Comparison of ENCODE assay signal across 8 cellular contexts in the genomic region with DNA sequence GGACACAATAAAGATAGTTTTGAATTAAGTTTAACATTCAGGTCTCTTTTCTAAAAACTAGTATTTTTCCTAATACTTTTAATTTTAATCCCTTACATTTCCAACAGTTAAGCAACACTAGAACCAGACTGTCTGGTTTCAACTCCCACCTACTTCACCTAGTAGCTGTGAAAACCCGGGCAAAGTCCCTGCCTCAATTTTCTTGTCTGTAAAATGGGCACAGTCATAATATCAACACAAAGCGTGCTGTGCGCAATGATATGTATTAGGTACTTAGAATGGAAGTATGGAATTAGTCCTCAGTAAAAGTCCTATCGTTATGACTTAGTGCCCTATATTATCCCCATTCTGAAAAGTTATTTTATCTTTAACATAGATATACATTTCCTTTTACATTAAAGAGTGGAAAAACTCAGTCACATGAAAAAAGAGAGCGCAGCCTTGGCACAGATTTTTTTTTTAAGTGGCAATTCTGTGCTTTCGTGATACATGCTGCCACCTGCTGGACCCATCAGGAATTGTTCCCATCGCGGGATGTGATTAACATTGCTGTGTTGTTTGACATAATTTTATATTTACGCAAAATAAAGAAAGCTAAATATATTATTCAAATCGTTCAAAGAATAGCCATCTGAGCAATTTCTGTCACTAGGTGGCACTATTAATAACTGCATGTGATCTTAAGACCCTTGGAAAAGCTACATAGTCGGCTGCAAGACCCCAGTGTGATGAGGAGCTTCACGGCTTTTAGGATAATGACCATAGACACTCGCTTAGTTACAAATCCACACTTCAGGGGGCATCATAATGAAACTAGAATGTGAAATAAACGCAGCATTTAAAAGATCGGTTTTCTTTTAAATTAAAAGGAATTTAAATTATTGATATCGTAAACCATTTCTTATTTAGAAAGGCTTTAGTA. TPM values are rescaled to one million over a fixed set of nuclear protein-coding genes. Genes with fewer than 3 reads are reported as not detected.
DNase-seq lines count a peak whose midpoint lies in the region; ATAC-seq and TF ChIP-seq lines count a peak whose summit lies in the region.

No MANE protein-coding gene starts in this region.

- H3K4me1 Mint-ChIP-seq in activated CD8-positive, alpha-beta T cell treated with anti-CD3 and anti-CD28 coated beads for 36 hours (ENCODE audit: low read depth), result no peaks in the 10 kb centered on the region
- H3K4me1 Mint-ChIP-seq in endodermal cell, result peaks cover 13% of the 10 kb centered on the region

- no peaks in the 10 kb centered on the region for H3K9me3 Mint-ChIP-seq in activated CD8-positive, alpha-beta T cell treated with anti-CD3 and anti-CD28 coated beads for 36 hours
- H3K9me3 Mint-ChIP-seq in endodermal cell, result peaks cover 32% of the 10 kb centered on the region

- no peaks in the 10 kb centered on the region for H3K36me3 Mint-ChIP-seq in activated CD8-positive, alpha-beta T cell treated with anti-CD3 and anti-CD28 coated beads for 36 hours (ENCODE audit: low read depth)
- H3K36me3 Mint-ChIP-seq in endodermal cell (ENCODE audit: low read depth), result no peaks in the 10 kb centered on the region

- H3K27ac ChIP-seq in endodermal cell (ENCODE audit: low read depth, low read length), result no peak overlapping the region

- no peaks in the 10 kb centered on the region for H3K4me1 ChIP-seq in endodermal cell (ENCODE audit: control insufficient read depth, insufficient read depth, low read length)

- no peaks in the 10 kb centered on the region for H3K27me3 ChIP-seq in endodermal cell (ENCODE audit: control insufficient read depth, insufficient read depth, low read length, poor library complexity, severe bottlenecking)

- no peak overlapping the region for H3K4me3 ChIP-seq in endodermal cell (ENCODE audit: low read length)

- no peaks in the 10 kb centered on the region for H3K36me3 ChIP-seq in endodermal cell (ENCODE audit: control insufficient read depth, insufficient read depth, low read length)

- DNase-seq in GM04504 (ENCODE audit: low read depth) (peak; percentile 21), NCI-H345 (lab: John Stamatoyannopoulos, UW) (peak; percentile 67), endodermal cell (peak; percentile 83), myocyte (ENCODE audit: low read depth) (peak; percentile 60)
- peak; percentile 74 for DNase-seq in activated CD8-positive, alpha-beta T cell treated with anti-CD3 and anti-CD28 coated beads for 36 hours
- DNase-seq in stimulated activated CD8-positive, alpha-beta memory T cell treated with anti-CD3 and anti-CD28 coated beads, Interleukin-7, amount 100 ng/mL, for 4 hours (ENCODE audit: low read depth in 2 of 2), result peak; percentile 12 to 21

- POLR2A ChIA-PET in activated CD8-positive, alpha-beta T cell treated with anti-CD3 and anti-CD28 coated beads for 36 hours (lab: Charles Lee), result no interaction called here

- H3K27ac Mint-ChIP-seq in activated CD8-positive, alpha-beta T cell treated with anti-CD3 and anti-CD28 coated beads for 36 hours, result no peak overlapping the region
- no peak overlapping the region for H3K27ac Mint-ChIP-seq in endodermal cell

- H3K9ac ChIP-seq in endodermal cell (ENCODE audit: extremely low read depth, low read length, poor library complexity, severe bottlenecking), result no peak overlapping the region

- CTCF ChIA-PET in activated CD8-positive, alpha-beta T cell treated with anti-CD3 and anti-CD28 coated beads for 36 hours (lab: Charles Lee), result interaction anchor here (0.6 to 3.4 kb wide), 33 partner anchors 10 to 958 kb away, joined by 3 to 55 read pairs (median 4); no protein-coding TSS in a partner anchor

- H3K4me3 Mint-ChIP-seq in activated CD8-positive, alpha-beta T cell treated with anti-CD3 and anti-CD28 coated beads for 36 hours, result no peak overlapping the region
- H3K4me3 Mint-ChIP-seq in endodermal cell, result no peak overlapping the region

- H3K9me3 ChIP-seq in endodermal cell (ENCODE audit: control insufficient read depth, low read length), result peaks cover 25% of the 10 kb centered on the region

- 60 to 66% methylated on average over 5 to 11 of the region's 16 CpGs for WGBS in endodermal cell (ENCODE audit: insufficient coverage in 1 of 2, insufficient read length in 1 of 2), 2 experiments

- ATAC-seq in HG02798 (IDR thresholded peaks at IDR 0.05; ENCODE audit: poor library complexity, unreplicated experiment) (peak; percentile 68), HG02840 (IDR thresholded peaks at IDR 0.05; ENCODE audit: low FRiP score, unreplicated experiment) (no peak)
- ATAC-seq in activated CD8-positive, alpha-beta T cell treated with anti-CD3 and anti-CD28 coated beads for 36 hours, result peak; percentile 45

- peak; percentile 95 for TF ChIP-seq CTCF in activated CD8-positive, alpha-beta T cell treated with anti-CD3 and anti-CD28 coated beads for 36 hours (IDR thresholded peaks at IDR 0.05)
- peak; percentile 95 for TF ChIP-seq CTCF in endodermal cell (conservative IDR thresholded peaks at IDR 0.05)

- H3K27me3 Mint-ChIP-seq in activated CD8-positive, alpha-beta T cell treated with anti-CD3 and anti-CD28 coated beads for 36 hours, result peaks cover 8% of the 10 kb centered on the region
- peaks cover 6% of the 10 kb centered on the region for H3K27me3 Mint-ChIP-seq in endodermal cell (ENCODE audit: insufficient read depth)

- intact Hi-C loops in activated CD8-positive, alpha-beta T cell treated with anti-CD3 and anti-CD28 coated beads for 36 hours (cut with micrococcal nuclease), result loop anchor here (2.0 kb wide), 1 partner anchor 951 kb away; no protein-coding TSS in a partner anchor

RNA-seq across cellular contexts. Expression of a gene that starts 59.9 kb away (rescaled TPM):
- total RNA-seq in activated CD8-positive, alpha-beta T cell treated with anti-CD3 and anti-CD28 coated beads for 36 hours, result 1 to 10 TPM; 5.7 to 6.1 TPM
- total RNA-seq in endodermal cell, result 10 to 100 TPM in 1 of 2 donors, 1 to 10 TPM in 1; 7.5 to 10.8 TPM
- 10.3 TPM for polyA plus RNA-seq in endodermal cell (2013, experiment 1 of 2)
- 10.4 TPM for polyA plus RNA-seq in endodermal cell (2013, experiment 2 of 2)
- total RNA-seq in myocyte, result 18.1 and 21.4 TPM in 2 replicates
- 5.7 TPM for polyA plus RNA-seq in myocyte (2012)

Comparison
In these comparisons a context has a peak if more than half of its experiments do, and no peak if none do; other contexts are left out.
1. DNase-seq: peak in every context shown above with its lines; median percentile 83 in endodermal cell; 74 in activated CD8-positive, alpha-beta T cell treated with anti-CD3 and anti-CD28 coated beads for 36 hours; 67 in NCI-H345; 60 in myocyte; 21 in GM04504; 16 in stimulated activated CD8-positive, alpha-beta memory T cell treated with anti-CD3 and anti-CD28 coated beads, Interleukin-7, amount 100 ng/mL, for 4 hours.